8 cellular contexts compared by ENCODE assay signal in genomic region chr5:149999359-149999758, GRCh38. TPM values are rescaled to one million over a fixed set of nuclear protein-coding genes. Genes with fewer than 3 reads are reported as not detected.
DNase-seq lines count a peak whose midpoint lies in the region; ATAC-seq and TF ChIP-seq lines count a peak whose summit lies in the region.

No MANE protein-coding gene starts in this region.

- no peak for ATAC-seq in left cardiac atrium
- ATAC-seq in lower lobe of right lung, result no peak
- ATAC-seq in activated CD4-positive, CD25-positive, alpha-beta regulatory T cell treated with anti-CD3 and anti-CD28 coated beads, Interleukin-2, amount 50 U/mL, for 24 hours, result no peak
- no peak for ATAC-seq in GM19035 (IDR thresholded peaks at IDR 0.05; ENCODE audit: unreplicated experiment)

- intact Hi-C loops in left cardiac atrium (cut with DNase I), result no loop called here
- intact Hi-C loops in ascending aorta (cut with DNase I), result no loop called here
- intact Hi-C loops in lower lobe of right lung (cut with DNase I), result no loop called here
- intact Hi-C loops in vagina (cut with DNase I), result loop anchor here (10.0 kb wide), 1 partner anchor 365 kb away; no protein-coding TSS in a partner anchor

- DNase-seq in right atrium auricular region (ENCODE audit: low spot score) (no peak), left cardiac atrium (no peak), ascending aorta (ENCODE audit: low spot score in 2 of 2) (no peak), lower lobe of right lung (no peak), vagina (ENCODE audit: extremely low spot score in 2 of 2) (no peak), NCI-H146 (lab: John Stamatoyannopoulos, UW) (no peak)

- H3K27me3 ChIP-seq in right atrium auricular region, result no peaks in the 10 kb centered on the region
- H3K27me3 ChIP-seq in ascending aorta, result no peaks in the 10 kb centered on the region
- H3K27me3 ChIP-seq in lower lobe of right lung (ENCODE audit: low read depth), result no peaks in the 10 kb centered on the region
- H3K27me3 ChIP-seq in vagina, result no peaks in the 10 kb centered on the region

- H3K27ac ChIP-seq in right atrium auricular region (peak overlapping the region; percentile 84 to 92), ascending aorta (peak overlapping the region; percentile 93 to 95), lower lobe of right lung (peak overlapping the region; percentile 96), vagina (peak overlapping the region; percentile 87)

- H3K36me3 ChIP-seq in right atrium auricular region (peaks cover 13% of the 10 kb centered on the region), ascending aorta (no peaks in the 10 kb centered on the region), lower lobe of right lung (peaks cover 23% of the 10 kb centered on the region), vagina (no peaks in the 10 kb centered on the region)

- TF ChIP-seq POLR2A in vagina (IDR thresholded peaks at IDR 0.05), result no peak

- TF ChIP-seq CTCF in right atrium auricular region (IDR thresholded peaks at IDR 0.05) (no peak), ascending aorta (IDR thresholded peaks at IDR 0.05) (no peak), lower lobe of right lung (IDR thresholded peaks at IDR 0.05) (no peak), vagina (IDR thresholded peaks at IDR 0.05) (no peak)

- H3K4me1 ChIP-seq in right atrium auricular region (peaks cover 0 to 40% of the 10 kb centered on the region in 2 donors), ascending aorta (peaks cover 8 to 27% of the 10 kb centered on the region in 2 donors), lower lobe of right lung (peaks cover 30% of the 10 kb centered on the region), vagina (peaks cover 51% of the 10 kb centered on the region)

- peak overlapping the region in 1 of 2 donors; percentile 73 for H3K4me3 ChIP-seq in right atrium auricular region
- peak overlapping the region; percentile 79 to 98 for H3K4me3 ChIP-seq in ascending aorta
- H3K4me3 ChIP-seq in lower lobe of right lung, result peak overlapping the region; percentile 77
- peak overlapping the region; percentile 80 to 94 for H3K4me3 ChIP-seq in vagina

- H3K9me3 ChIP-seq in right atrium auricular region (no peaks in the 10 kb centered on the region), ascending aorta (no peaks in the 10 kb centered on the region), lower lobe of right lung (no peaks in the 10 kb centered on the region), vagina (no peaks in the 10 kb centered on the region)

RNA-seq across cellular contexts. Expression of gene TIGD6, which starts 1.1 kb away (rescaled TPM):
- total RNA-seq in right atrium auricular region, result 1 to 10 TPM; 1.6 to 2.3 TPM
- 1 to 10 TPM; 3.3 to 4.1 TPM for total RNA-seq in left cardiac atrium
- 4.2 TPM for total RNA-seq in ascending aorta
- 4.8 TPM for total RNA-seq in lower lobe of right lung
- 4.7 TPM for total RNA-seq in vagina

RNA-seq across cellular contexts. Expression of gene HMGXB3, which starts 1.2 kb away (rescaled TPM):
- total RNA-seq in right atrium auricular region (10 to 100 TPM; 18.4 to 21.1 TPM), left cardiac atrium (10 to 100 TPM; 14.1 to 22.1 TPM), ascending aorta (56.4 TPM), lower lobe of right lung (28.3 TPM), vagina (38.3 TPM)

RNA-seq across cellular contexts. Expression of gene SLC26A2, which starts 38.8 kb away (rescaled TPM):
- total RNA-seq in right atrium auricular region, result 10 to 100 TPM in 1 of 2 donors, 1 to 10 TPM in 1; 7.2 to 12.0 TPM
- 10 to 100 TPM in 1 of 2 donors, 1 to 10 TPM in 1; 6.3 to 12.6 TPM for total RNA-seq in left cardiac atrium
- 6.9 TPM for total RNA-seq in ascending aorta
- total RNA-seq in lower lobe of right lung, result 14.7 TPM
- total RNA-seq in vagina, result 13.3 TPM

RNA-seq across cellular contexts. Expression of gene PDE6A, which starts 54.8 kb away (rescaled TPM):
- total RNA-seq in right atrium auricular region (under 1 TPM in 1 of 2 donors, not detected in 1; 0.08 TPM), left cardiac atrium (under 1 TPM in 1 of 2 donors, not detected in 1; 0.16 TPM), ascending aorta (not detected), lower lobe of right lung (not detected), vagina (0.25 TPM)
